ENCODE assay signal across 9 cellular contexts in genomic region chr10:72315054-72315453, GRCh38. TPM values are rescaled to one million over a fixed set of nuclear protein-coding genes. Genes with fewer than 3 reads are reported as not detected.
DNase-seq lines count a peak whose midpoint lies in the region; ATAC-seq, FAIRE-seq and TF ChIP-seq lines count a peak whose summit lies in the region.
"Had no signal": no experiment of that assay in that cellular context is flagged by ENCODE, and none has a peak within 500 bp of the region (broad histone marks: within the 10 kb centered on the region; RNA-seq: fewer than 3 reads in every experiment).

No MANE protein-coding gene starts in this region.

- H3K4me1 ChIP-seq in HepG2 (ENCODE audit: insufficient read depth, low read length), result peaks cover 74% of the 10 kb centered on the region
- peaks cover 49 to 70% (median 58%) of the 10 kb centered on the region in 4 donors for H3K4me1 ChIP-seq in stomach

- H3K27ac ChIP-seq in HepG2 (ENCODE audit: extremely low read length, insufficient read depth, low read length), result no peak overlapping the region
- H3K27ac ChIP-seq in stomach, result peak overlapping the region; percentile 75 to 95 (median 91)

- H3K9me3 Mint-ChIP-seq in WTC11, result no peaks in the 10 kb centered on the region
- H3K9me3 Mint-ChIP-seq: effector memory CD8-positive, alpha-beta T cell had no signal

- intact Hi-C loops in HepG2 (cut with micrococcal nuclease; ENCODE audit: unreplicated experiment) (no loop called here), stomach (cut with DNase I; ENCODE audit: low total_unique reads) (no loop called here)

- TF ChIP-seq EP300 in HepG2 (IDR thresholded peaks at IDR 0.05; ENCODE audit: low read depth in 2 of 2, low read length in 2 of 2) (no peak), HepG2 (CRISPR knock-in tag; IDR thresholded peaks at IDR 0.05; ENCODE audit: borderline replicate concordance) (no peak), stomach (IDR thresholded peaks at IDR 0.05) (no peak)

- peaks cover 44% of the 10 kb centered on the region for H3K4me1 Mint-ChIP-seq in WTC11

- DNase-seq in H4 (ENCODE audit: low spot score) (peak; percentile 11), WTC11 (ENCODE audit: low spot score) (no peak), HepG2 (ENCODE audit: low spot score) (no peak), stomach (no peak), NCI-H1105 treated with DMSO at 0.1 percent for 48 hours (lab: John Stamatoyannopoulos, UW) (no peak), AG08395 (ENCODE audit: low spot score) (no peak), cerebellar cortex (ENCODE audit: low spot score) (no peak), activated gamma-delta T cell (lab: John Stamatoyannopoulos, UW) (no peak)
- DNase-seq: effector memory CD8-positive, alpha-beta T cell had no signal

- H3K4me3 ChIP-seq in HepG2 (replicated peaks in 1 of 3; ENCODE audit: insufficient read depth in 1 of 3, low read depth in 2 of 3, low read length in 3 of 3) (no peak overlapping the region), stomach (no peak overlapping the region)

- H3K4me3 Mint-ChIP-seq in WTC11, result no peak overlapping the region

- BruUV-seq in HepG2 (replicated peaks; lab: Mats Ljungman, UMichigan), result no TSS peak

- H3K79me2 ChIP-seq in HepG2 (ENCODE audit: insufficient read depth, low read length), result no peaks in the 10 kb centered on the region

- TF ChIP-seq CTCF in WTC11 (IDR thresholded peaks at IDR 0.05) (no peak), HepG2 (CRISPR knock-in tag; IDR thresholded peaks at IDR 0.05) (no peak), stomach (IDR thresholded peaks at IDR 0.05) (no peak)

- FAIRE-seq in HepG2 (lab: Jason Lieb, UNC), result no peak

- no peaks in the 10 kb centered on the region for H3K36me3 Mint-ChIP-seq in WTC11

- in situ Hi-C loops in HepG2 (cut with HindIII; ENCODE audit: extremely low pct_ligation_motif_present, low pct_unique_long_range_greater_than_20kb), result no loop called here

- H3K27me3 ChIP-seq in HepG2 (ENCODE audit: control insufficient read depth in 1 of 2, insufficient read depth in 2 of 2, low read length in 2 of 2) (no peaks in the 10 kb centered on the region), stomach (no peaks in the 10 kb centered on the region)

- no peak overlapping the region for H3K9ac ChIP-seq in HepG2 (ENCODE audit: insufficient read depth, low read depth, low read length)

- no peak overlapping the region for H2AFZ ChIP-seq in HepG2 (ENCODE audit: low read length)

- peak overlapping the region; percentile 72; the same call in 1 of the 2 replicates for H3K27ac Mint-ChIP-seq in WTC11

- H3K9me3 ChIP-seq in HepG2 (ENCODE audit: low read length) (no peaks in the 10 kb centered on the region), stomach (no peaks in the 10 kb centered on the region)

- no peak for TF ChIP-seq RAD21 in HepG2 (CRISPR knock-in tag; IDR thresholded peaks at IDR 0.05)

- POLR2A ChIA-PET in WTC11 (lab: Charles Lee) (interaction anchor here (0.7 to 1.4 kb wide), 7 partner anchors 16 to 88 kb away, joined by 3 to 15 read pairs (median 4); partner anchors contain the start of gene DDIT4), HepG2 (lab: Yijun Ruan, JAX) (interaction anchor here (3.2 to 8.1 kb wide), 2 partner anchors 9 to 40 kb away, joined by 45 to 168 read pairs; partner anchors contain the start of gene DDIT4)

- peak overlapping the region; percentile 33 for H3K4me2 ChIP-seq in HepG2 (ENCODE audit: low read depth, low read length)

- H4K20me1 ChIP-seq in HepG2 (ENCODE audit: insufficient read depth, low read length), result no peaks in the 10 kb centered on the region

- H3K36me3 ChIP-seq in HepG2 (replicated peaks in 1 of 2; ENCODE audit: control insufficient read depth in 1 of 2, insufficient read depth in 2 of 2, low read length in 2 of 2) (no peaks in the 10 kb centered on the region), stomach (no peaks in the 10 kb centered on the region)

- CTCF ChIA-PET in WTC11 (lab: Charles Lee), result interaction anchor here (0.6 to 1.9 kb wide), 8 partner anchors 9 to 267 kb away, joined by 3 to 9 read pairs (median 3); no protein-coding TSS in a partner anchor
- CTCF ChIA-PET in HepG2 (lab: Yijun Ruan, JAX; ENCODE audit: low intra/inter-chr PET ratio, low total read pairs), result no interaction called here

- no peaks in the 10 kb centered on the region; the same call in 1 of the 2 replicates for H3K27me3 Mint-ChIP-seq in WTC11 (ENCODE audit: low read depth)
- H3K27me3 Mint-ChIP-seq: effector memory CD8-positive, alpha-beta T cell had no signal

- 27% methylated on average over 7 of the region's 7 CpGs for WGBS in HepG2 (ENCODE audit: low lambda C conversion rate)
- 24 to 35% (median 27%) methylated on average over 7 of the region's 7 CpGs for WGBS in stomach, 5 donors

- ATAC-seq in WTC11 (peak; percentile 29; the same call in 1 of the 2 replicates), HepG2 (no peak)
- ATAC-seq: effector memory CD8-positive, alpha-beta T cell had no signal

- TF ChIP-seq POLR2A in HepG2 (IDR thresholded peaks at IDR 0.05; ENCODE audit: insufficient read depth in 1 of 2, low read depth in 2 of 2, low read length in 2 of 2) (no peak), stomach (IDR thresholded peaks at IDR 0.05) (no peak)

TF ChIP-seq in WTC11, 78 proteins besides CTCF, POLR2A, EP300 and RAD21:
- TF ChIP-seq FOXK1 (CRISPR knock-in tag; IDR thresholded peaks at IDR 0.05) (no peak), ZNF423 (CRISPR knock-in tag; IDR thresholded peaks at IDR 0.05) (peak; percentile 46; the same call in 1 of the 2 replicates)

TF ChIP-seq in HepG2, 621 proteins besides CTCF, POLR2A, EP300 and RAD21 (continues in another document):
- no peak for TF ChIP-seq JUNB (CRISPR knock-in tag; IDR thresholded peaks at IDR 0.05; ENCODE audit: borderline replicate concordance)
- TF ChIP-seq ZBTB7B (CRISPR knock-in tag; IDR thresholded peaks at IDR 0.05), result no peak
- TF ChIP-seq ZNF282 (IDR thresholded peaks at IDR 0.05; ENCODE audit: partially characterized antibody), result no peak
- no peak for TF ChIP-seq RFX3 (CRISPR knock-in tag; IDR thresholded peaks at IDR 0.05)
- no peak for TF ChIP-seq ZNF703 (CRISPR knock-in tag; IDR thresholded peaks at IDR 0.05; ENCODE audit: borderline replicate concordance)
- no peak for TF ChIP-seq ZFP90 (CRISPR knock-in tag; IDR thresholded peaks at IDR 0.05; ENCODE audit: borderline replicate concordance)

RNA-seq across cellular contexts. Expression of gene DNAJB12, which starts 39.7 kb away (rescaled TPM):
- 18.1 and 22.1 TPM in 2 replicates for total RNA-seq in H4 (2014; rRNA removed; shearing (Covaris generic))
- 19.3 to 21.6 TPM (median 20.0 TPM) in 3 replicates for total RNA-seq in WTC11 (2021)
- 11.4 and 18.2 TPM in 2 replicates for total RNA-seq in HepG2 (2016; rRNA removed; fragmentation: Illumina TruSeq; extraction: Trizol)
- total RNA-seq in HepG2 (2016; cell fraction: cytosol; rRNA removed; fragmentation: Illumina TruSeq; extraction: Trizol; ENCODE audit: low read depth), result 3.9 and 5.0 TPM in 2 replicates
- total RNA-seq in HepG2 (2016; cell fraction: insoluble cytoplasmic fraction; rRNA removed; fragmentation: Illumina TruSeq; extraction: Trizol), result 9.2 and 19.9 TPM in 2 replicates
- 6.8 and 7.7 TPM in 2 replicates for total RNA-seq in HepG2 (2016; cell fraction: membrane; rRNA removed; fragmentation: Illumina TruSeq; extraction: Trizol)
- 18.8 and 22.8 TPM in 2 replicates for total RNA-seq in HepG2 (2016; cell fraction: nucleus; rRNA removed; fragmentation: Illumina TruSeq; extraction: Trizol)
- polyA plus RNA-seq in HepG2 (2011; rRNA removed), result 10.8 and 13.6 TPM in 2 replicates
- polyA plus RNA-seq in HepG2 (2011; cell fraction: cytosol; rRNA removed), result 8.7 and 9.8 TPM in 2 replicates
- polyA plus RNA-seq in HepG2 (2011; cell fraction: nucleus; rRNA removed), result 21.4 and 23.3 TPM in 2 replicates
- 11.6 and 13.7 TPM in 2 replicates for polyA plus RNA-seq in HepG2 (2012)
- 3.5 TPM in 2 replicates for polyA plus RNA-seq in HepG2 (2016; cell fraction: cytosol; fragmentation: Illumina TruSeq; extraction: Trizol; ENCODE audit: low read depth)
- polyA plus RNA-seq in HepG2 (2016; cell fraction: insoluble cytoplasmic fraction; fragmentation: Illumina TruSeq; extraction: Trizol; ENCODE audit: low read depth), result 9.6 and 12.1 TPM in 2 replicates
- 5.2 and 5.7 TPM in 2 replicates for polyA plus RNA-seq in HepG2 (2016; cell fraction: membrane; fragmentation: Illumina TruSeq; extraction: Trizol; ENCODE audit: low read depth)
- 30.8 and 32.2 TPM in 2 replicates for polyA plus RNA-seq in HepG2 (2016; cell fraction: nucleus; fragmentation: Illumina TruSeq; extraction: Trizol; ENCODE audit: insufficient read depth, low read depth)
- 15.9 and 24.1 TPM in 2 replicates for polyA minus RNA-seq in HepG2 (2011; rRNA and poly(A)+ RNA removed; ENCODE audit: low replicate concordance)
- 8.8 and 8.9 TPM in 2 replicates for polyA minus RNA-seq in HepG2 (2011; cell fraction: cytosol; rRNA and poly(A)+ RNA removed)
- polyA minus RNA-seq in HepG2 (2011; cell fraction: nucleus; rRNA and poly(A)+ RNA removed), result 18.4 and 18.9 TPM in 2 replicates
- 10 to 100 TPM in 4 of 5 donors, 1 to 10 TPM in 1; 2.3 to 43.2 (median 24.9) TPM for total RNA-seq in stomach
- polyA plus RNA-seq in stomach, result 10 to 100 TPM; 12.1 to 20.0 (median 16.3) TPM

RNA-seq across cellular contexts. Expression of gene DDIT4, which starts 41.3 kb away (rescaled TPM):
- total RNA-seq in H4 (2014; rRNA removed; shearing (Covaris generic)), result 227 and 278 TPM in 2 replicates
- total RNA-seq in WTC11 (2021) (118 to 158 TPM (median 153 TPM) in 3 replicates), HepG2 (2016; rRNA removed; fragmentation: Illumina TruSeq; extraction: Trizol) (35.2 and 35.6 TPM in 2 replicates), stomach (100 to 1,000 TPM in 4 of 5 donors, 10 to 100 TPM in 1; 89.9 to 188 (median 154) TPM)
- 17.3 and 17.4 TPM in 2 replicates for total RNA-seq in HepG2 (2016; cell fraction: cytosol; rRNA removed; fragmentation: Illumina TruSeq; extraction: Trizol; ENCODE audit: low read depth)
- 35.9 and 37.2 TPM in 2 replicates for total RNA-seq in HepG2 (2016; cell fraction: insoluble cytoplasmic fraction; rRNA removed; fragmentation: Illumina TruSeq; extraction: Trizol)
- total RNA-seq in HepG2 (2016; cell fraction: membrane; rRNA removed; fragmentation: Illumina TruSeq; extraction: Trizol), result 34.5 and 35.2 TPM in 2 replicates
- total RNA-seq in HepG2 (2016; cell fraction: nucleus; rRNA removed; fragmentation: Illumina TruSeq; extraction: Trizol), result 19.2 and 19.4 TPM in 2 replicates
- polyA plus RNA-seq in HepG2 (2011; rRNA removed) (40.7 and 78.9 TPM in 2 replicates), stomach (100 to 1,000 TPM; 122 to 176 (median 170) TPM)
- polyA plus RNA-seq in HepG2 (2011; cell fraction: cytosol; rRNA removed), result 47.3 and 59.3 TPM in 2 replicates
- 73.1 and 98.3 TPM in 2 replicates for polyA plus RNA-seq in HepG2 (2011; cell fraction: nucleus; rRNA removed)
- polyA plus RNA-seq in HepG2 (2012), result 82.2 and 137 TPM in 2 replicates
- 3.8 and 5.2 TPM in 2 replicates for polyA plus RNA-seq in HepG2 (2016; cell fraction: cytosol; fragmentation: Illumina TruSeq; extraction: Trizol; ENCODE audit: low read depth)
- 24.9 and 26.7 TPM in 2 replicates for polyA plus RNA-seq in HepG2 (2016; cell fraction: insoluble cytoplasmic fraction; fragmentation: Illumina TruSeq; extraction: Trizol; ENCODE audit: low read depth)
- 8.1 and 8.4 TPM in 2 replicates for polyA plus RNA-seq in HepG2 (2016; cell fraction: membrane; fragmentation: Illumina TruSeq; extraction: Trizol; ENCODE audit: low read depth)
- polyA plus RNA-seq in HepG2 (2016; cell fraction: nucleus; fragmentation: Illumina TruSeq; extraction: Trizol; ENCODE audit: insufficient read depth, low read depth), result 27.3 and 28.4 TPM in 2 replicates
- polyA minus RNA-seq in HepG2 (2011; rRNA and poly(A)+ RNA removed; ENCODE audit: low replicate concordance), result 150 and 161 TPM in 2 replicates
- polyA minus RNA-seq in HepG2 (2011; cell fraction: cytosol; rRNA and poly(A)+ RNA removed), result 74.7 and 77.2 TPM in 2 replicates
- polyA minus RNA-seq in HepG2 (2011; cell fraction: nucleus; rRNA and poly(A)+ RNA removed), result 51.2 and 56.2 TPM in 2 replicates
